10 cellular contexts compared by ENCODE assay signal in genomic region chr1:47996060-47996405, GRCh38. TPM values are rescaled to one million over a fixed set of nuclear protein-coding genes. Genes with fewer than 3 reads are reported as not detected.
A peak's percentile ranks its signal among the peaks of the same experiment; 100 is the strongest.
DNase-seq lines count a peak whose midpoint lies in the region; ATAC-seq and TF ChIP-seq lines count a peak whose summit lies in the region.
"Had no signal": no experiment of that assay in that cellular context is flagged by ENCODE, and none has a peak within 500 bp of the region (broad histone marks: within the 10 kb centered on the region; RNA-seq: fewer than 3 reads in every experiment).

No MANE protein-coding gene starts in this region.

- H3K4me1 ChIP-seq in left ventricle myocardium inferior: peaks cover 32% of the 10 kb centered on the region
- peaks cover 58% of the 10 kb centered on the region for H3K4me1 ChIP-seq in ectodermal cell (ENCODE audit: control insufficient read depth, insufficient read depth, low read length)
- H3K4me1 ChIP-seq in muscle layer of duodenum (ENCODE audit: control insufficient read depth in 1 of 2, insufficient read depth in 2 of 2, low read length in 2 of 2): peaks cover 0 to 21% of the 10 kb centered on the region in 2 donors
- H3K4me1 ChIP-seq in vagina: peaks cover 45% of the 10 kb centered on the region

- no peak for TF ChIP-seq CTCF in left ventricle myocardium inferior (IDR thresholded peaks at IDR 0.05; ENCODE audit: borderline replicate concordance)
- TF ChIP-seq CTCF in vagina (IDR thresholded peaks at IDR 0.05): no peak

- DNase-seq in left ventricle myocardium inferior: no peak
- DNase-seq in cardiac septum (ENCODE audit: low spot score): no peak
- peak in 1 of 2 donors; percentile 88 for DNase-seq in vagina (ENCODE audit: extremely low spot score in 2 of 2)
- DNase-seq in NCI-H1417 (lab: John Stamatoyannopoulos, UW): no peak
- DNase-seq in stimulated activated CD4-positive, alpha-beta T cell treated with anti-CD3 and anti-CD28 coated beads, Interleukin-15, amount 100 ng/mL, for 24 hours: no peak

- no peaks in the 10 kb centered on the region for H3K36me3 ChIP-seq in left ventricle myocardium inferior
- peaks cover 8% of the 10 kb centered on the region for H3K36me3 ChIP-seq in ectodermal cell (ENCODE audit: control insufficient read depth, insufficient read depth, low read length)
- no peaks in the 10 kb centered on the region for H3K36me3 ChIP-seq in muscle layer of duodenum (ENCODE audit: control insufficient read depth in 1 of 2, insufficient read depth in 2 of 2, low read length in 2 of 2)
- H3K36me3 ChIP-seq in vagina: no peaks in the 10 kb centered on the region

- H3K4me3 ChIP-seq in left ventricle myocardium inferior: peak overlapping the region; percentile 73
- H3K4me3 ChIP-seq in ectodermal cell (ENCODE audit: insufficient read depth, low read depth, low read length): peak overlapping the region; percentile 84
- H3K4me3 ChIP-seq in muscle layer of duodenum (ENCODE audit: low read depth in 1 of 2, low read length in 2 of 2): peak overlapping the region; percentile 65 to 69
- H3K4me3 ChIP-seq in vagina: peak overlapping the region; percentile 72 to 78

- TF ChIP-seq POLR2A in vagina (IDR thresholded peaks at IDR 0.05): no peak

- no peak for ATAC-seq in HG03378 (IDR thresholded peaks at IDR 0.05; ENCODE audit: unreplicated experiment)

- 4 to 5% methylated on average over 7 of the region's 7 CpGs for WGBS in ectodermal cell, 2 experiments

- intact Hi-C loops in left ventricle myocardium inferior (cut with micrococcal nuclease): loop anchor here (10.0 kb wide), 3 partner anchors 69 to 251 kb away; no protein-coding TSS in a partner anchor
- intact Hi-C loops in cardiac septum (cut with DNase I): loop anchor here (5.0 to 10.0 kb wide), 2 partner anchors 211 to 259 kb away; no protein-coding TSS in a partner anchor
- intact Hi-C loops in vagina (cut with DNase I): loop anchor here (5.0 kb wide), 1 partner anchor 209 kb away; no protein-coding TSS in a partner anchor

- H3K27me3 ChIP-seq in left ventricle myocardium inferior (ENCODE audit: low read depth) (peaks cover 75% of the 10 kb centered on the region), ectodermal cell (ENCODE audit: control insufficient read depth, insufficient read depth, low read length, poor library complexity, severe bottlenecking) (peaks cover 41% of the 10 kb centered on the region), muscle layer of duodenum (ENCODE audit: low read depth, low read length) (no peaks in the 10 kb centered on the region), vagina (no peaks in the 10 kb centered on the region)

- peak overlapping the region; percentile 74 for H3K27ac ChIP-seq in left ventricle myocardium inferior (replicated peaks)
- no peak overlapping the region for H3K27ac ChIP-seq in ectodermal cell (ENCODE audit: insufficient read depth, low read depth, low read length, poor library complexity, severe bottlenecking)
- peak overlapping the region; percentile 52 for H3K27ac ChIP-seq in muscle layer of duodenum (ENCODE audit: low read length)
- peak overlapping the region; percentile 87 for H3K27ac ChIP-seq in vagina

- no peaks in the 10 kb centered on the region for H3K9me3 ChIP-seq in left ventricle myocardium inferior (replicated peaks)
- no peaks in the 10 kb centered on the region for H3K9me3 ChIP-seq in ectodermal cell (ENCODE audit: control insufficient read depth, low read length)
- no peaks in the 10 kb centered on the region for H3K9me3 ChIP-seq in muscle layer of duodenum (ENCODE audit: control insufficient read depth in 1 of 2, low read length in 2 of 2)
- no peaks in the 10 kb centered on the region for H3K9me3 ChIP-seq in vagina

RNA-seq across cellular contexts. Expression of gene TRABD2B, which starts 1.2 kb away (rescaled TPM):
- total RNA-seq in left ventricle myocardium inferior (1.4 TPM), cardiac septum (3.4 TPM), vagina (5.6 TPM)
- 18.9 TPM for polyA plus RNA-seq in ectodermal cell (2013, experiment 1 of 4)
- 14.7 TPM for polyA plus RNA-seq in ectodermal cell (2013, experiment 2 of 4)
- 10.7 TPM for polyA plus RNA-seq in ectodermal cell (2013, experiment 3 of 4)
- polyA plus RNA-seq in ectodermal cell (2013, experiment 4 of 4): 13.5 TPM
- total RNA-seq: M059J, RPMI7951 had no signal
